ENCODE assay signal across 17 cellular contexts in genomic region chr1:3440282-3440681, GRCh38. TPM values are rescaled to one million over a fixed set of nuclear protein-coding genes. Genes with fewer than 3 reads are reported as not detected.
"Had no signal": no experiment of that assay in that cellular context is flagged by ENCODE, and none has a peak within 500 bp of the region (broad histone marks: within the 10 kb centered on the region; RNA-seq: fewer than 3 reads in every experiment).

No MANE protein-coding gene starts in this region.

- H3K27me3 ChIP-seq: ascending aorta, uterus had no signal

- H3K27ac ChIP-seq: ascending aorta, transverse colon, uterus, VCaP had no signal

- H3K4me3 ChIP-seq: ascending aorta, transverse colon, uterus had no signal

- DNase-seq: activated CD4-positive, alpha-beta T cell treated with anti-CD3 and anti-CD28 coated beads, Interleukin-2, amount 10 ng/mL, durations not matched to agents 7 days and 5 days; activated CD4-positive, CD25-positive, alpha-beta regulatory T cell treated with anti-CD3 and anti-CD28 coated beads, Interleukin-2, amount 50 U/mL, for 72 hours; activated CD8-positive, alpha-beta T cell treated with anti-CD3 and anti-CD28 coated beads for 36 hours; activated T-cell treated with anti-CD3 and anti-CD28 coated beads, Interleukin-2, amount 50 U/mL, for 1 hour; effector CD8-positive, alpha-beta T cell; foreskin melanocyte; hippocampal formation; nephron progenitor cell; occipital lobe; stimulated activated CD4-positive, alpha-beta T cell treated with anti-CD3 and anti-CD28 coated beads, Interleukin-4, amount 100 ng/mL, for 24 hours; stimulated activated naive CD8-positive, alpha-beta T cell treated with anti-CD3 and anti-CD28 coated beads, Interleukin-15, Interleukin-2, amounts not matched to agents 100 U/mL and 50 U/mL, for 24 hours; transverse colon; uterus had no signal

- H3K9me3 ChIP-seq: ascending aorta, transverse colon, uterus had no signal

- H3K4me1 ChIP-seq: ascending aorta, transverse colon, uterus had no signal

- H3K36me3 ChIP-seq: transverse colon, uterus had no signal

RNA-seq across cellular contexts. Expression of gene ARHGEF16, which starts 14.2 kb away (rescaled TPM):
- total RNA-seq: activated CD4-positive, alpha-beta T cell treated with anti-CD3 and anti-CD28 coated beads, Interleukin-2, amount 10 ng/mL, durations not matched to agents 7 days and 5 days; activated CD8-positive, alpha-beta T cell treated with anti-CD3 and anti-CD28 coated beads for 36 hours; ascending aorta; mononuclear cell; T-helper 2 cell treated with Interferon-gamma antibody and Interleukin-4, amounts not matched to agents 100 ng/mL and 5 ng/mL, for 36 hours had no signal
